1 cellular context compared by ENCODE assay signal in genomic region chr3:27328982-27329762, GRCh38. TPM values are rescaled to one million over a fixed set of nuclear protein-coding genes. Genes with fewer than 3 reads are reported as not detected.
"Had no signal": no experiment of that assay in that cellular context is flagged by ENCODE, and none has a peak within 500 bp of the region (broad histone marks: within the 10 kb centered on the region; RNA-seq: fewer than 3 reads in every experiment).

No MANE protein-coding gene starts in this region.

RNA-seq across cellular contexts. Expression of gene NEK10, which starts 40.0 kb away (rescaled TPM):
- polyA plus RNA-seq: IgD-negative memory B cell had no signal
